In the genomic region with DNA sequence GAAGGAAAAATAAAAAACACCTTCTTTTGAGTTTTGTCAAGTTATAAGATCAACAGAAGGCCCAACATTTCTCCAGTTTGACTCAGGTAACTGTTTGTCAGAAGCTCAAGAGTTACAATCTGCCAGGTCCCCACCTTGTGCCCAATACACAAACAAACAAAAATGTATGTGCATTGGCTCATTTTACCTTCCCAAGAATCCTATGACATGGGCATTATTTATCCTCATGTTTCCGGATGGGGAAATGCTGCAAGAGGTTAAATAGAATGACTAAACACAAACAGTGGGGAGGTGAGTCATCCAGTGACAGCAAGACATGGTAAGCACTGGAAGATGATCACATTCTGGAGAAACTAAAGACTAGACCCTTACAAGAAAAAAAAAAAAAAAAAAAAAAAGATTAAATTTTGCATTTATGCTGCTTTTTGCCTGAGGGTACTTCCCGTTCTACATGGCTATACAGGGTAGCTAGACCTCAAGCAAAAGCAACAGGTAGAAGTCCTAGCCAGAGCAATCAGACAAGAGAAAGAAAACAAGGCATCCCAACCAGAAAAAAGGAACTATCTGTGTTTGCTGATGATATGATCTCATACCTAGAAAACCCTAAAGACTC, we compare ENCODE assay signal across 13 cellular contexts. TPM values are rescaled to one million over a fixed set of nuclear protein-coding genes. Genes with fewer than 3 reads are reported as not detected.
DNase-seq lines count a peak whose midpoint lies in the region; ATAC-seq, FAIRE-seq and TF ChIP-seq lines count a peak whose summit lies in the region.
"Had no signal": no experiment of that assay in that cellular context is flagged by ENCODE, and none has a peak within 500 bp of the region (broad histone marks: within the 10 kb centered on the region; RNA-seq: fewer than 3 reads in every experiment).

No MANE protein-coding gene starts in this region.

- peak; percentile 72 for DNase-seq in CD1c-positive myeloid dendritic cell (ENCODE audit: extremely low spot score)
- DNase-seq in amniotic epithelial cell (ENCODE audit: low read depth): peak; percentile 92
- DNase-seq in HepG2 (ENCODE audit: low spot score): peak; percentile 88
- no peak for DNase-seq in NAMALWA (ENCODE audit: low spot score)
- no peak for DNase-seq in stimulated activated CD4-positive, alpha-beta T cell treated with anti-CD3 and anti-CD28 coated beads, Interleukin-4, amount 100 ng/mL, for 4 hours
- DNase-seq in pons (ENCODE audit: low spot score): no peak
- DNase-seq: activated CD4-positive, CD25-positive, alpha-beta regulatory T cell treated with anti-CD3 and anti-CD28 coated beads, Interleukin-2, amount 50 U/mL, for 72 hours; left ventricle myocardium superior; NCI-H524 treated with DMSO at 0.1 percent for 48 hours had no signal

- no peak for TF ChIP-seq POLR2A in HepG2 (IDR thresholded peaks at IDR 0.05; ENCODE audit: insufficient read depth in 1 of 2, low read depth in 2 of 2, low read length in 2 of 2)
- TF ChIP-seq POLR2A in GM18505 (IDR thresholded peaks at IDR 0.05; ENCODE audit: borderline replicate concordance, extremely low read depth, insufficient read depth, insufficient read length): no peak

- in situ Hi-C loops in HepG2 (cut with HindIII; ENCODE audit: extremely low pct_ligation_motif_present, low pct_unique_long_range_greater_than_20kb): no loop called here

- ATAC-seq in HepG2 (peak; percentile 61; the same call in 2 of the 3 replicates), GM18505 (IDR thresholded peaks at IDR 0.05; ENCODE audit: unreplicated experiment) (no peak)
- ATAC-seq: left ventricle myocardium superior had no signal

- POLR2A ChIA-PET in HepG2 (lab: Yijun Ruan, JAX): interaction anchor here (1.0 kb wide), 3 partner anchors 14 to 399 kb away, joined by 3 to 4 read pairs (median 4); partner anchors contain the start of genes STX16 and VAPB

- intact Hi-C loops in HepG2 (cut with micrococcal nuclease; ENCODE audit: unreplicated experiment): loop anchor here (5.0 kb wide), 1 partner anchor 40 kb away; no protein-coding TSS in a partner anchor

- no peak overlapping the region; the same call in 1 of the 2 replicates for H3K4me2 ChIP-seq in HepG2 (ENCODE audit: low read depth, low read length)

- H2AFZ ChIP-seq in HepG2 (ENCODE audit: low read length): no peak overlapping the region

- no peaks in the 10 kb centered on the region for H3K79me2 ChIP-seq in HepG2 (ENCODE audit: insufficient read depth, low read length)

- H3K4me1 ChIP-seq in HepG2 (ENCODE audit: insufficient read depth, low read length): peaks cover 14% of the 10 kb centered on the region

- TF ChIP-seq EP300 in HepG2 (IDR thresholded peaks at IDR 0.05; ENCODE audit: low read depth in 2 of 2, low read length in 2 of 2): peak in 1 of 2 experiments; percentile 87; a peak in 2 of 4 replicates
- TF ChIP-seq EP300 in HepG2 (CRISPR knock-in tag; IDR thresholded peaks at IDR 0.05; ENCODE audit: borderline replicate concordance): peak; percentile 72; the same call in 1 of the 2 replicates

- no peaks in the 10 kb centered on the region for H4K20me1 ChIP-seq in HepG2 (ENCODE audit: insufficient read depth, low read length)

- BruUV-seq in HepG2 (replicated peaks; lab: Mats Ljungman, UMichigan): no TSS peak

- WGBS in HepG2 (ENCODE audit: low lambda C conversion rate): 26% methylated on average over 2 of the region's 2 CpGs

- CTCF ChIA-PET in HepG2 (lab: Yijun Ruan, JAX; ENCODE audit: low intra/inter-chr PET ratio, low total read pairs): no interaction called here

- H3K27ac ChIP-seq in KOPT-K1 (ENCODE audit: low read depth, low read length, poor library complexity, severe bottlenecking) (peak overlapping the region; percentile 57), HepG2 (ENCODE audit: extremely low read length, insufficient read depth, low read length) (no peak overlapping the region)

- TF ChIP-seq RAD21 in HepG2 (CRISPR knock-in tag; IDR thresholded peaks at IDR 0.05): no peak

- no peak for TF ChIP-seq CTCF in HepG2 (CRISPR knock-in tag; IDR thresholded peaks at IDR 0.05)

- no peak for FAIRE-seq in HepG2 (lab: Jason Lieb, UNC)
- FAIRE-seq: colon had no signal

- no peaks in the 10 kb centered on the region for H3K27me3 ChIP-seq in HepG2 (ENCODE audit: control insufficient read depth in 1 of 2, insufficient read depth in 2 of 2, low read length in 2 of 2)

- H3K4me3 ChIP-seq in HepG2 (replicated peaks in 1 of 3; ENCODE audit: insufficient read depth in 1 of 3, low read depth in 2 of 3, low read length in 3 of 3): no peak overlapping the region

- H3K9me3 ChIP-seq in KOPT-K1 (ENCODE audit: insufficient read depth, low read length, poor library complexity, severe bottlenecking): peaks cover 8% of the 10 kb centered on the region
- H3K9me3 ChIP-seq in HepG2 (ENCODE audit: low read length): 0 out of 2 replicates have a peak, but pooled peaks cover 5% of the 10 kb centered on the region

- no peak overlapping the region for H3K9ac ChIP-seq in HepG2 (ENCODE audit: insufficient read depth, low read depth, low read length)

- H3K36me3 ChIP-seq in KOPT-K1 (ENCODE audit: insufficient read depth, low read length) (no peaks in the 10 kb centered on the region), HepG2 (replicated peaks in 1 of 2; ENCODE audit: control insufficient read depth in 1 of 2, insufficient read depth in 2 of 2, low read length in 2 of 2) (no peaks in the 10 kb centered on the region)

TF ChIP-seq in HepG2, 621 proteins besides CTCF, POLR2A, EP300 and RAD21 (continues in another document):
- TF ChIP-seq ZNF451 (CRISPR knock-in tag; IDR thresholded peaks at IDR 0.05) (no peak), HMG20A (CRISPR knock-in tag; IDR thresholded peaks at IDR 0.05; ENCODE audit: borderline replicate concordance) (peak; percentile 71; the same call in 1 of the 2 replicates), FOXA1 (IDR thresholded peaks at IDR 0.05) (no peak), FOXA1 (CRISPR knock-in tag; IDR thresholded peaks at IDR 0.05) (peak; percentile 61; the same call in 1 of the 2 replicates), GABPA (IDR thresholded peaks at IDR 0.05; ENCODE audit: low read depth, low read length) (no peak), GABPA (CRISPR knock-in tag; IDR thresholded peaks at IDR 0.05; ENCODE audit: low read depth) (peak; percentile 62)

RNA-seq across cellular contexts. Expression of gene ANKRD60, which starts 23.6 kb away (rescaled TPM):
- not detected in 2 replicates for total RNA-seq in HepG2 (2016; rRNA removed; fragmentation: Illumina TruSeq; extraction: Trizol)
- total RNA-seq in HepG2 (2016; cell fraction: cytosol; rRNA removed; fragmentation: Illumina TruSeq; extraction: Trizol; ENCODE audit: low read depth): not detected in 2 replicates
- not detected in 2 replicates for total RNA-seq in HepG2 (2016; cell fraction: insoluble cytoplasmic fraction; rRNA removed; fragmentation: Illumina TruSeq; extraction: Trizol)
- total RNA-seq in HepG2 (2016; cell fraction: membrane; rRNA removed; fragmentation: Illumina TruSeq; extraction: Trizol): not detected in 2 replicates
- not detected in 2 replicates for total RNA-seq in HepG2 (2016; cell fraction: nucleus; rRNA removed; fragmentation: Illumina TruSeq; extraction: Trizol)
- not detected in 2 replicates for polyA plus RNA-seq in HepG2 (2011; rRNA removed)
- not detected in 2 replicates for polyA plus RNA-seq in HepG2 (2011; cell fraction: cytosol; rRNA removed)
- polyA plus RNA-seq in HepG2 (2011; cell fraction: nucleus; rRNA removed): not detected in 2 replicates
- polyA plus RNA-seq in HepG2 (2012): not detected in 2 replicates
- polyA plus RNA-seq in HepG2 (2016; cell fraction: cytosol; fragmentation: Illumina TruSeq; extraction: Trizol; ENCODE audit: low read depth): not detected in 2 replicates
- not detected in 2 replicates for polyA plus RNA-seq in HepG2 (2016; cell fraction: insoluble cytoplasmic fraction; fragmentation: Illumina TruSeq; extraction: Trizol; ENCODE audit: low read depth)
- polyA plus RNA-seq in HepG2 (2016; cell fraction: membrane; fragmentation: Illumina TruSeq; extraction: Trizol; ENCODE audit: low read depth): not detected in 2 replicates
- not detected in 2 replicates for polyA plus RNA-seq in HepG2 (2016; cell fraction: nucleus; fragmentation: Illumina TruSeq; extraction: Trizol; ENCODE audit: insufficient read depth, low read depth)
- not detected in 2 replicates for polyA minus RNA-seq in HepG2 (2011; rRNA and poly(A)+ RNA removed; ENCODE audit: low replicate concordance)
- not detected in 2 replicates for polyA minus RNA-seq in HepG2 (2011; cell fraction: cytosol; rRNA and poly(A)+ RNA removed)
- polyA minus RNA-seq in HepG2 (2011; cell fraction: nucleus; rRNA and poly(A)+ RNA removed): not detected in 2 replicates
- total RNA-seq: left ventricle myocardium superior had no signal
- polyA plus RNA-seq: thymus had no signal

RNA-seq across cellular contexts. Expression of gene RAB22A, which starts 57.4 kb away (rescaled TPM):
- 11.2 and 16.2 TPM in 2 replicates for total RNA-seq in HepG2 (2016; rRNA removed; fragmentation: Illumina TruSeq; extraction: Trizol)
- 3.2 TPM in 2 replicates for total RNA-seq in HepG2 (2016; cell fraction: cytosol; rRNA removed; fragmentation: Illumina TruSeq; extraction: Trizol; ENCODE audit: low read depth)
- total RNA-seq in HepG2 (2016; cell fraction: insoluble cytoplasmic fraction; rRNA removed; fragmentation: Illumina TruSeq; extraction: Trizol): 11.4 and 14.3 TPM in 2 replicates
- total RNA-seq in HepG2 (2016; cell fraction: membrane; rRNA removed; fragmentation: Illumina TruSeq; extraction: Trizol): 12.0 and 12.3 TPM in 2 replicates
- 10.4 and 11.0 TPM in 2 replicates for total RNA-seq in HepG2 (2016; cell fraction: nucleus; rRNA removed; fragmentation: Illumina TruSeq; extraction: Trizol)
- polyA plus RNA-seq in HepG2 (2011; rRNA removed): 10.6 and 10.7 TPM in 2 replicates
- 4.3 and 7.7 TPM in 2 replicates for polyA plus RNA-seq in HepG2 (2011; cell fraction: cytosol; rRNA removed)
- polyA plus RNA-seq in HepG2 (2011; cell fraction: nucleus; rRNA removed): 9.1 and 10.7 TPM in 2 replicates
- 8.1 and 8.6 TPM in 2 replicates for polyA plus RNA-seq in HepG2 (2012)
- polyA plus RNA-seq in HepG2 (2016; cell fraction: cytosol; fragmentation: Illumina TruSeq; extraction: Trizol; ENCODE audit: low read depth): 3.2 and 4.1 TPM in 2 replicates
- polyA plus RNA-seq in HepG2 (2016; cell fraction: insoluble cytoplasmic fraction; fragmentation: Illumina TruSeq; extraction: Trizol; ENCODE audit: low read depth): 11.4 and 11.5 TPM in 2 replicates
- 8.1 and 10.1 TPM in 2 replicates for polyA plus RNA-seq in HepG2 (2016; cell fraction: membrane; fragmentation: Illumina TruSeq; extraction: Trizol; ENCODE audit: low read depth)
- polyA plus RNA-seq in HepG2 (2016; cell fraction: nucleus; fragmentation: Illumina TruSeq; extraction: Trizol; ENCODE audit: insufficient read depth, low read depth): 12.2 and 13.1 TPM in 2 replicates
- 22.2 and 25.1 TPM in 2 replicates for polyA minus RNA-seq in HepG2 (2011; rRNA and poly(A)+ RNA removed; ENCODE audit: low replicate concordance)
- polyA minus RNA-seq in HepG2 (2011; cell fraction: cytosol; rRNA and poly(A)+ RNA removed): 9.8 and 13.5 TPM in 2 replicates
- 32.2 and 33.1 TPM in 2 replicates for polyA minus RNA-seq in HepG2 (2011; cell fraction: nucleus; rRNA and poly(A)+ RNA removed)

Comparison
In these comparisons a context has a peak if more than half of its experiments do, and no peak if none do; other contexts are left out.
1. DNase-seq: peak in CD1c-positive myeloid dendritic cell (single experiment), amniotic epithelial cell (single experiment) and HepG2 (single experiment); none in NAMALWA (single experiment), stimulated activated CD4-positive, alpha-beta T cell treated with anti-CD3 and anti-CD28 coated beads, Interleukin-4, amount 100 ng/mL, for 4 hours (0 of 2) and pons (single experiment).